ENCODE assay signal across 2 cellular contexts in the genomic region with DNA sequence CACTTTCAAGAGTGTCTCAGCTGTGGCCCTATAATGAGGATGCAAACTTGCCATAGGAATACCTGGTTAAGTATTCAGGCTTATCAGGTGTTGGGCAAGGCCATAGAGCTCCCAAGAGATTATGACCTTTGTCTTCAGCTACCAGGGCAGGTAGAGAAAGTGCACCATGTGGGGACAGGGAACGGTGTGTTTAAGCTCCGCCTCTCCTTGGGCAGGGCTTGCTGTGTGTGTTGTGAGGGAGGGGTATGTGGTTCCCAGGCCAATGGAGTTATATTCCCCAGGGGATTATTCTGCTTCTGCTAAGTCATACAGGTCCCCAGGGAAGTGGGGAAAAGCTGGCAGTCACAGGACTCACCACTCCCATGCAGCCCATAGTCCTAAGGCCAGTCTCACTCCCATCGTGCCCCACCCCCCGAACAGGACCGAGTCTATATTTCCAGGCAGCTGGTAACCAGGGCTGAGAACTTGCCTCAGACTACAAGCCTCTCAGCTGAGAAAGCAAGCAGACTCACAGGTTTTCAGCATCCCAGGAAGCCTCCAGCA.
TF ChIP-seq lines count a peak whose summit lies in the region.

No MANE protein-coding gene starts in this region.

TF ChIP-seq in WTC11, 78 proteins besides CTCF, POLR2A, EP300 and RAD21:
- TF ChIP-seq, protein P1, sequence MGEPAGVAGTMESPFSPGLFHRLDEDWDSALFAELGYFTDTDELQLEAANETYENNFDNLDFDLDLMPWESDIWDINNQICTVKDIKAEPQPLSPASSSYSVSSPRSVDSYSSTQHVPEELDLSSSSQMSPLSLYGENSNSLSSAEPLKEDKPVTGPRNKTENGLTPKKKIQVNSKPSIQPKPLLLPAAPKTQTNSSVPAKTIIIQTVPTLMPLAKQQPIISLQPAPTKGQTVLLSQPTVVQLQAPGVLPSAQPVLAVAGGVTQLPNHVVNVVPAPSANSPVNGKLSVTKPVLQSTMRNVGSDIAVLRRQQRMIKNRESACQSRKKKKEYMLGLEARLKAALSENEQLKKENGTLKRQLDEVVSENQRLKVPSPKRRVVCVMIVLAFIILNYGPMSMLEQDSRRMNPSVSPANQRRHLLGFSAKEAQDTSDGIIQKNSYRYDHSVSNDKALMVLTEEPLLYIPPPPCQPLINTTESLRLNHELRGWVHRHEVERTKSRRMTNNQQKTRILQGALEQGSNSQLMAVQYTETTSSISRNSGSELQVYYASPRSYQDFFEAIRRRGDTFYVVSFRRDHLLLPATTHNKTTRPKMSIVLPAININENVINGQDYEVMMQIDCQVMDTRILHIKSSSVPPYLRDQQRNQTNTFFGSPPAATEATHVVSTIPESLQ (CRISPR knock-in tag; IDR thresholded peaks at IDR 0.05), result no peak
- no peak for TF ChIP-seq ZNF219 (CRISPR knock-in tag; IDR thresholded peaks at IDR 0.05; ENCODE audit: borderline replicate concordance)
- no peak for TF ChIP-seq GRHL2 (CRISPR knock-in tag; IDR thresholded peaks at IDR 0.05; ENCODE audit: insufficient replicate concordance, severe bottlenecking)
- no peak for TF ChIP-seq HMGA2 (CRISPR knock-in tag; IDR thresholded peaks at IDR 0.05)
- no peak for TF ChIP-seq SMAD3 (CRISPR knock-in tag; IDR thresholded peaks at IDR 0.05; ENCODE audit: borderline replicate concordance)
- no peak for TF ChIP-seq ZNF416 (CRISPR knock-in tag; IDR thresholded peaks at IDR 0.05)
- TF ChIP-seq GTF2I (CRISPR knock-in tag; conservative IDR thresholded peaks at IDR 0.05), result no peak
- no peak for TF ChIP-seq FOXP1 (CRISPR knock-in tag; IDR thresholded peaks at IDR 0.05; ENCODE audit: borderline replicate concordance)
- no peak for TF ChIP-seq SP1 (CRISPR knock-in tag; conservative IDR thresholded peaks at IDR 0.05)
- TF ChIP-seq, protein P2, sequence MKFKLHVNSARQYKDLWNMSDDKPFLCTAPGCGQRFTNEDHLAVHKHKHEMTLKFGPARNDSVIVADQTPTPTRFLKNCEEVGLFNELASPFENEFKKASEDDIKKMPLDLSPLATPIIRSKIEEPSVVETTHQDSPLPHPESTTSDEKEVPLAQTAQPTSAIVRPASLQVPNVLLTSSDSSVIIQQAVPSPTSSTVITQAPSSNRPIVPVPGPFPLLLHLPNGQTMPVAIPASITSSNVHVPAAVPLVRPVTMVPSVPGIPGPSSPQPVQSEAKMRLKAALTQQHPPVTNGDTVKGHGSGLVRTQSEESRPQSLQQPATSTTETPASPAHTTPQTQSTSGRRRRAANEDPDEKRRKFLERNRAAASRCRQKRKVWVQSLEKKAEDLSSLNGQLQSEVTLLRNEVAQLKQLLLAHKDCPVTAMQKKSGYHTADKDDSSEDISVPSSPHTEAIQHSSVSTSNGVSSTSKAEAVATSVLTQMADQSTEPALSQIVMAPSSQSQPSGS (CRISPR knock-in tag; IDR thresholded peaks at IDR 0.05; ENCODE audit: borderline replicate concordance, low read depth), result no peak

TF ChIP-seq in SK-N-SH, 30 proteins besides CTCF, POLR2A, EP300 and RAD21:
- TF ChIP-seq, protein P3, sequence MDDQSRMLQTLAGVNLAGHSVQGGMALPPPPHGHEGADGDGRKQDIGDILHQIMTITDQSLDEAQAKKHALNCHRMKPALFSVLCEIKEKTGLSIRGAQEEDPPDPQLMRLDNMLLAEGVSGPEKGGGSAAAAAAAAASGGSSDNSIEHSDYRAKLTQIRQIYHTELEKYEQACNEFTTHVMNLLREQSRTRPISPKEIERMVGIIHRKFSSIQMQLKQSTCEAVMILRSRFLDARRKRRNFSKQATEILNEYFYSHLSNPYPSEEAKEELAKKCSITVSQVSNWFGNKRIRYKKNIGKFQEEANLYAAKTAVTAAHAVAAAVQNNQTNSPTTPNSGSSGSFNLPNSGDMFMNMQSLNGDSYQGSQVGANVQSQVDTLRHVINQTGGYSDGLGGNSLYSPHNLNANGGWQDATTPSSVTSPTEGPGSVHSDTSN (IDR thresholded peaks at IDR 0.05), result no peak
- no peak for TF ChIP-seq SMC3 (IDR thresholded peaks at IDR 0.05; ENCODE audit: low read depth, low read length)
- no peak for TF ChIP-seq CHD2 (IDR thresholded peaks at IDR 0.05; ENCODE audit: low read length, partially characterized antibody)
- no peak for TF ChIP-seq SIN3A (IDR thresholded peaks at IDR 0.05; ENCODE audit: borderline replicate concordance, low read depth, low read length)
- TF ChIP-seq GABPA (IDR thresholded peaks at IDR 0.05; ENCODE audit: low read depth), result no peak
- no peak for TF ChIP-seq FOSL2 (IDR thresholded peaks at IDR 0.05; ENCODE audit: borderline replicate concordance, low read depth)
TF ChIP-seq in SK-N-SH: peak in this region for 0.
